ENCODE assay signal across 9 cellular contexts in genomic region chr21:45152265-45152746, GRCh38.
DNase-seq lines count a peak whose midpoint lies in the region; ATAC-seq and TF ChIP-seq lines count a peak whose summit lies in the region.
"Had no signal": no experiment of that assay in that cellular context is flagged by ENCODE, and none has a peak within 500 bp of the region (broad histone marks: within the 10 kb centered on the region; RNA-seq: fewer than 3 reads in every experiment).

No MANE protein-coding gene starts in this region.

- CTCF ChIA-PET in CD4-positive, alpha-beta T cell (lab: Charles Lee): interaction anchor here (1.0 to 2.4 kb wide), 12 partner anchors 9 to 668 kb away, joined by 3 to 11 read pairs (median 3); no protein-coding TSS in a partner anchor

- no peaks in the 10 kb centered on the region for H3K9me3 Mint-ChIP-seq in CD4-positive, alpha-beta T cell

- no peak overlapping the region for H3K4me3 ChIP-seq in esophagus squamous epithelium
- no peak overlapping the region for H3K4me3 ChIP-seq in prostate gland
- H3K4me3 ChIP-seq: breast epithelium had no signal

- intact Hi-C loops in CD4-positive, alpha-beta T cell (cut with DNase I, micrococcal nuclease): loop anchor here (1.0 to 5.0 kb wide), 4 partner anchors 120 to 287 kb away; no protein-coding TSS in a partner anchor
- intact Hi-C loops in cardiac septum (cut with DNase I) (no loop called here), esophagus squamous epithelium (cut with DNase I) (no loop called here), prostate gland (cut with DNase I) (no loop called here)

- H3K27me3 Mint-ChIP-seq in CD4-positive, alpha-beta T cell: no peaks in the 10 kb centered on the region

- DNase-seq in CD4-positive, alpha-beta T cell: peak; percentile 36 to 70 (median 56)
- DNase-seq in NOMO-1 (lab: John Stamatoyannopoulos, UW; ENCODE audit: unreplicated experiment in 2 of 2): peak; percentile 94 to 95
- DNase-seq in activated T-cell treated with anti-CD3 and anti-CD28 coated beads for 4 hours: peak; percentile 49
- peak; percentile 82 for DNase-seq in cardiac septum (ENCODE audit: low spot score)
- DNase-seq in stimulated activated CD4-positive, alpha-beta T cell treated with anti-CD3 and anti-CD28 coated beads, Interleukin-12 subunit alpha, Interleukin-12 subunit beta, amount 100 ng/mL, for 4 hours: peak; percentile 50
- DNase-seq in esophagus squamous epithelium (lab: John Stamatoyannopoulos, UW): no peak
- DNase-seq in prostate gland (ENCODE audit: low spot score): no peak

- H3K36me3 ChIP-seq in esophagus squamous epithelium: peaks cover 0 to 8% (median 0%) of the 10 kb centered on the region in 3 donors
- H3K36me3 ChIP-seq in prostate gland: no peaks in the 10 kb centered on the region
- H3K36me3 ChIP-seq: breast epithelium had no signal

- H3K4me3 Mint-ChIP-seq in CD4-positive, alpha-beta T cell: peak overlapping the region; percentile 46

- peak; percentile 69 for TF ChIP-seq CTCF in CD4-positive, alpha-beta T cell (IDR thresholded peaks at IDR 0.05)
- no peak for TF ChIP-seq CTCF in esophagus squamous epithelium (IDR thresholded peaks at IDR 0.05)
- TF ChIP-seq CTCF in prostate gland (IDR thresholded peaks at IDR 0.05): peak in 1 of 4 experiments; percentile 8

- TF ChIP-seq POLR2A in esophagus squamous epithelium (IDR thresholded peaks at IDR 0.05): no peak
- TF ChIP-seq POLR2A in prostate gland (IDR thresholded peaks at IDR 0.05): no peak

- peaks cover 22% of the 10 kb centered on the region for H3K36me3 Mint-ChIP-seq in CD4-positive, alpha-beta T cell (ENCODE audit: low read depth)

- H3K27ac ChIP-seq in CD4-positive, alpha-beta T cell (ENCODE audit: low read depth, low read length): no peak overlapping the region
- no peak overlapping the region for H3K27ac ChIP-seq in esophagus squamous epithelium
- H3K27ac ChIP-seq in prostate gland: no peak overlapping the region
- H3K27ac ChIP-seq: breast epithelium had no signal

- H3K9me3 ChIP-seq in CD4-positive, alpha-beta T cell (ENCODE audit: control insufficient read depth, low read length): no peaks in the 10 kb centered on the region
- H3K9me3 ChIP-seq in esophagus squamous epithelium (no peaks in the 10 kb centered on the region), prostate gland (no peaks in the 10 kb centered on the region)
- H3K9me3 ChIP-seq: breast epithelium had no signal

- H3K4me1 Mint-ChIP-seq in CD4-positive, alpha-beta T cell (ENCODE audit: low read depth): peaks cover 52% of the 10 kb centered on the region

- H3K27ac Mint-ChIP-seq in CD4-positive, alpha-beta T cell: peak overlapping the region; percentile 73

- WGBS in esophagus squamous epithelium, 2 donors: 72 to 77% methylated on average over 13 to 20 of the region's 24 CpGs
- WGBS in prostate gland: 63% methylated on average over 24 of the region's 24 CpGs

- H3K4me1 ChIP-seq in esophagus squamous epithelium (peaks cover 5 to 32% (median 10%) of the 10 kb centered on the region in 3 donors), prostate gland (replicated peaks) (no peaks in the 10 kb centered on the region)
- H3K4me1 ChIP-seq: breast epithelium had no signal

- POLR2A ChIA-PET in CD4-positive, alpha-beta T cell (lab: Charles Lee): interaction anchor here (0.7 to 1.2 kb wide), 4 partner anchors 15 to 440 kb away, joined by 3 to 5 read pairs (median 4); no protein-coding TSS in a partner anchor

- no peaks in the 10 kb centered on the region for H3K27me3 ChIP-seq in CD4-positive, alpha-beta T cell (ENCODE audit: control insufficient read depth, insufficient read depth, low read length)
- no peaks in the 10 kb centered on the region for H3K27me3 ChIP-seq in esophagus squamous epithelium
- no peaks in the 10 kb centered on the region for H3K27me3 ChIP-seq in prostate gland (replicated peaks; ENCODE audit: insufficient read depth)
- H3K27me3 ChIP-seq: breast epithelium had no signal

- peak; percentile 85 for ATAC-seq in CD4-positive, alpha-beta T cell (ENCODE audit: poor library complexity)
- no peak for ATAC-seq in HG03571 (IDR thresholded peaks at IDR 0.05; ENCODE audit: unreplicated experiment)

Comparison
In these comparisons a context has a peak if more than half of its experiments do, and no peak if none do; other contexts are left out.
1. DNase-seq: peak in CD4-positive, alpha-beta T cell (10 of 10), NOMO-1 (2 of 2), activated T-cell treated with anti-CD3 and anti-CD28 coated beads for 4 hours (single experiment), cardiac septum (single experiment) and stimulated activated CD4-positive, alpha-beta T cell treated with anti-CD3 and anti-CD28 coated beads, Interleukin-12 subunit alpha, Interleukin-12 subunit beta, amount 100 ng/mL, for 4 hours (single experiment); none in esophagus squamous epithelium (single experiment) and prostate gland (single experiment).
2. intact Hi-C loops: an anchor here in CD4-positive, alpha-beta T cell (1.0 to 5.0 kb wide); none called in cardiac septum, esophagus squamous epithelium and prostate gland.